11 cellular contexts compared by ENCODE assay signal in genomic region chr9:135478191-135478590, GRCh38. TPM values are rescaled to one million over a fixed set of nuclear protein-coding genes. Genes with fewer than 3 reads are reported as not detected.
DNase-seq lines count a peak whose midpoint lies in the region; ATAC-seq and TF ChIP-seq lines count a peak whose summit lies in the region.
"Had no signal": no experiment of that assay in that cellular context is flagged by ENCODE, and none has a peak within 500 bp of the region (broad histone marks: within the 10 kb centered on the region; RNA-seq: fewer than 3 reads in every experiment).

No MANE protein-coding gene starts in this region.

- no peak overlapping the region for H3K9ac ChIP-seq in mesendoderm (ENCODE audit: low read length)

- no peak overlapping the region for H4K8ac ChIP-seq in mesendoderm (ENCODE audit: low read depth, low read length)

- CTCF ChIA-PET in CD4-positive, alpha-beta T cell (lab: Charles Lee), result no interaction called here

- H3K36me3 ChIP-seq in GM23338 (ENCODE audit: insufficient read depth), result no peaks in the 10 kb centered on the region
- no peaks in the 10 kb centered on the region for H3K36me3 ChIP-seq in ascending aorta
- H3K36me3 ChIP-seq in mesendoderm (ENCODE audit: control insufficient read depth, insufficient read depth, low read length), result peaks cover 2% of the 10 kb centered on the region

- no peak overlapping the region for H2AFZ ChIP-seq in GM23338

- peak overlapping the region; percentile 65; the same call in 1 of the 2 replicates for H3K4me3 ChIP-seq in GM23338
- H3K4me3 ChIP-seq in ascending aorta, result peak overlapping the region in 1 of 2 donors; percentile 8
- no peak overlapping the region for H3K4me3 ChIP-seq in mesendoderm (ENCODE audit: low read length)

- no peak for ATAC-seq in CD4-positive, alpha-beta T cell (ENCODE audit: poor library complexity)
- ATAC-seq in GM23338 (no peak), naive B cell (ENCODE audit: low read depth in 2 of 2) (no peak), HG02623 (IDR thresholded peaks at IDR 0.05; ENCODE audit: unreplicated experiment) (no peak)

- H3K4me3 Mint-ChIP-seq in CD4-positive, alpha-beta T cell, result peak overlapping the region; percentile 95
- H3K4me3 Mint-ChIP-seq in GM23338 (peak overlapping the region; percentile 81), naive B cell (peak overlapping the region; percentile 87 to 95 (median 95))

- H3K9me3 Mint-ChIP-seq in CD4-positive, alpha-beta T cell, result no peaks in the 10 kb centered on the region
- H3K9me3 Mint-ChIP-seq in GM23338 (no peaks in the 10 kb centered on the region), naive B cell (no peaks in the 10 kb centered on the region)

- no peak for DNase-seq in CD4-positive, alpha-beta T cell
- DNase-seq in GM23338 (ENCODE audit: low spot score) (no peak), ascending aorta (ENCODE audit: low spot score in 2 of 2) (no peak), naive B cell (no peak), mesendoderm (no peak), NCI-H187 (lab: John Stamatoyannopoulos, UW) (no peak)
- DNase-seq in NK-92 treated with Interleukin-12 subunit alpha and Interleukin-12 subunit beta, amount 100 ng/mL, for 24 hours (lab: John Stamatoyannopoulos, UW), result no peak
- DNase-seq: activated CD4-positive, alpha-beta T cell treated with anti-CD3 and anti-CD28 coated beads, Interleukin-2, amount 50 U/mL, for 48 hours; Karpas-422 had no signal

- H3K27me3 ChIP-seq in CD4-positive, alpha-beta T cell (ENCODE audit: control insufficient read depth, insufficient read depth, low read length), result peaks cover 36% of the 10 kb centered on the region
- no peaks in the 10 kb centered on the region for H3K27me3 ChIP-seq in GM23338 (ENCODE audit: insufficient read depth)
- no peaks in the 10 kb centered on the region for H3K27me3 ChIP-seq in ascending aorta
- H3K27me3 ChIP-seq in mesendoderm (ENCODE audit: insufficient read depth, low read length, poor library complexity), result no peaks in the 10 kb centered on the region

- no peak overlapping the region for H3K4ac ChIP-seq in mesendoderm (ENCODE audit: low read depth, low read length)

- no peak overlapping the region for H4K5ac ChIP-seq in mesendoderm (ENCODE audit: low read length)

- H3K18ac ChIP-seq in mesendoderm (ENCODE audit: low read length), result no peak overlapping the region

- peaks cover 31% of the 10 kb centered on the region for H3K79me2 ChIP-seq in GM23338 (replicated peaks; ENCODE audit: insufficient read depth)
- peaks cover 3% of the 10 kb centered on the region for H3K79me2 ChIP-seq in mesendoderm (ENCODE audit: control insufficient read depth, insufficient read depth, low read length)

- H3K27ac ChIP-seq in CD4-positive, alpha-beta T cell (ENCODE audit: low read depth, low read length), result no peak overlapping the region
- no peak overlapping the region for H3K27ac ChIP-seq in GM23338 (ENCODE audit: low read depth)
- H3K27ac ChIP-seq in ascending aorta, result peak overlapping the region; percentile 43 to 76
- H3K27ac ChIP-seq in mesendoderm (ENCODE audit: low read depth, low read length), result no peak overlapping the region

- no peak overlapping the region for H3K23ac ChIP-seq in mesendoderm (ENCODE audit: low read length)

- H3K4me1 ChIP-seq in GM23338 (ENCODE audit: insufficient read depth) (peaks cover 10% of the 10 kb centered on the region), ascending aorta (peaks cover 0 to 9% of the 10 kb centered on the region in 2 donors), mesendoderm (ENCODE audit: control insufficient read depth, low read depth, low read length) (no peaks in the 10 kb centered on the region)

- POLR2A ChIA-PET in CD4-positive, alpha-beta T cell (lab: Charles Lee), result interaction anchor here (0.6 kb wide), 1 partner anchor 11 kb away, joined by 3 read pairs; no protein-coding TSS in a partner anchor

- no peak overlapping the region for H2AK5ac ChIP-seq in mesendoderm (ENCODE audit: low read length)

- H2BK120ac ChIP-seq in mesendoderm (ENCODE audit: low read depth, low read length), result no peak overlapping the region

- H3K9me2 ChIP-seq in GM23338 (ENCODE audit: insufficient read depth), result no peaks in the 10 kb centered on the region

- H3K56ac ChIP-seq in mesendoderm (ENCODE audit: low read length), result no peak overlapping the region

- peaks cover 12% of the 10 kb centered on the region; the same call in 1 of the 2 replicates for H3F3A ChIP-seq in GM23338 (replicated peaks; ENCODE audit: low read depth)

- peaks cover 3% of the 10 kb centered on the region for H3K79me1 ChIP-seq in mesendoderm (ENCODE audit: low read length)

- intact Hi-C loops in CD4-positive, alpha-beta T cell (cut with DNase I, micrococcal nuclease), result no loop called here
- intact Hi-C loops in ascending aorta (cut with DNase I), result no loop called here

- peaks cover 50% of the 10 kb centered on the region for H3K27me3 Mint-ChIP-seq in CD4-positive, alpha-beta T cell
- peaks cover 9% of the 10 kb centered on the region for H3K27me3 Mint-ChIP-seq in GM23338 (ENCODE audit: insufficient read depth, low read depth, poor library complexity)
- peaks cover 6 to 33% (median 18%) of the 10 kb centered on the region in 3 donors for H3K27me3 Mint-ChIP-seq in naive B cell

- peaks cover 7% of the 10 kb centered on the region; the same call in 1 of the 2 replicates for H4K20me1 ChIP-seq in GM23338 (replicated peaks; ENCODE audit: insufficient read depth)

- H3K36me3 Mint-ChIP-seq in CD4-positive, alpha-beta T cell (ENCODE audit: low read depth), result no peaks in the 10 kb centered on the region
- peaks cover 2% of the 10 kb centered on the region; the same call in 1 of the 3 replicates for H3K36me3 Mint-ChIP-seq in GM23338 (ENCODE audit: low read depth)
- H3K36me3 Mint-ChIP-seq in naive B cell, result no peaks in the 10 kb centered on the region

- WGBS in mesendoderm (ENCODE audit: extremely low coverage, insufficient coverage, low lambda C conversion rate), result no CpG with 5 or more reads among the region's 10 CpGs

- no peak overlapping the region for H2BK5ac ChIP-seq in mesendoderm (ENCODE audit: low read length)

- no peaks in the 10 kb centered on the region for H3K9me3 ChIP-seq in CD4-positive, alpha-beta T cell (ENCODE audit: control insufficient read depth, low read length)
- no peaks in the 10 kb centered on the region for H3K9me3 ChIP-seq in ascending aorta

- no peak overlapping the region for H2BK15ac ChIP-seq in mesendoderm (replicated peaks; ENCODE audit: low read depth)

- H3K4me2 ChIP-seq in GM23338 (peak overlapping the region; percentile 70; the same call in 1 of the 2 replicates), mesendoderm (ENCODE audit: low read length) (no peak overlapping the region)

- H3K27ac Mint-ChIP-seq in CD4-positive, alpha-beta T cell, result no peak overlapping the region
- H3K27ac Mint-ChIP-seq in GM23338 (no peak overlapping the region), naive B cell (no peak overlapping the region)

- TF ChIP-seq CTCF in CD4-positive, alpha-beta T cell (IDR thresholded peaks at IDR 0.05), result no peak
- no peak for TF ChIP-seq CTCF in GM23338 (conservative IDR thresholded peaks at IDR 0.05; ENCODE audit: low read depth in 2 of 2)
- TF ChIP-seq CTCF in ascending aorta (IDR thresholded peaks at IDR 0.05), result no peak

- H3K4me1 Mint-ChIP-seq in CD4-positive, alpha-beta T cell (ENCODE audit: low read depth), result peaks cover 19% of the 10 kb centered on the region
- H3K4me1 Mint-ChIP-seq in GM23338 (peaks cover 9% of the 10 kb centered on the region), naive B cell (peaks cover 3 to 11% (median 5%) of the 10 kb centered on the region in 3 donors)

TF ChIP-seq in GM23338, 12 proteins besides CTCF, POLR2A, EP300 and RAD21 (continues in another document):
- TF ChIP-seq ZNF331 (CRISPR knock-in tag; IDR thresholded peaks at IDR 0.05; ENCODE audit: low read depth) (no peak), STAT1 (IDR thresholded peaks at IDR 0.05; ENCODE audit: unreplicated experiment) (no peak)

RNA-seq across cellular contexts. Expression of gene PPP1R26, which starts 1.4 kb away (rescaled TPM):
- under 1 TPM; 0.27 to 0.47 TPM for total RNA-seq in CD4-positive, alpha-beta T cell
- total RNA-seq in GM23338 (2014; rRNA removed; shearing (Covaris generic)), result 44.4 and 49.8 TPM in 2 replicates
- polyA plus RNA-seq in GM23338 (2016; fragmentation: Nextera tagmentation; extraction: Ambion mirVana), result 10.7 and 11.4 TPM in 2 replicates
- 25.5 TPM for total RNA-seq in ascending aorta
- polyA plus RNA-seq in naive B cell (ENCODE audit: low read depth in 6 of 6), result under 1 TPM in 3 of 6 donors, not detected in 3; 0.27 to 0.47 (median 0.37) TPM
- polyA plus RNA-seq in mesendoderm (2013, experiment 1 of 2), result 8.3 TPM
- 8.7 TPM for polyA plus RNA-seq in mesendoderm (2013, experiment 2 of 2)

RNA-seq across cellular contexts. Expression of gene MRPS2, which starts 22.3 kb away (rescaled TPM):
- total RNA-seq in CD4-positive, alpha-beta T cell, result 10 to 100 TPM; 20.8 to 23.2 TPM
- total RNA-seq in GM23338 (2014; rRNA removed; shearing (Covaris generic)), result 96.5 and 116 TPM in 2 replicates
- 83.2 and 86.6 TPM in 2 replicates for polyA plus RNA-seq in GM23338 (2016; fragmentation: Nextera tagmentation; extraction: Ambion mirVana)
- 57.3 TPM for total RNA-seq in ascending aorta
- polyA plus RNA-seq in naive B cell (ENCODE audit: low read depth in 6 of 6), result 10 to 100 TPM; 41.5 to 57.9 (median 45.5) TPM
- polyA plus RNA-seq in mesendoderm (2013, experiment 1 of 2), result 151 TPM
- polyA plus RNA-seq in mesendoderm (2013, experiment 2 of 2), result 158 TPM

RNA-seq across cellular contexts. Expression of gene LCN1, which starts 43.0 kb away (rescaled TPM):
- not detected for total RNA-seq in CD4-positive, alpha-beta T cell
- not detected in 2 replicates for total RNA-seq in GM23338 (2014; rRNA removed; shearing (Covaris generic))
- polyA plus RNA-seq in GM23338 (2016; fragmentation: Nextera tagmentation; extraction: Ambion mirVana) (0.27 TPM in 1 of 2 replicates, not detected in the other), naive B cell (ENCODE audit: low read depth in 6 of 6) (not detected)
- not detected for total RNA-seq in ascending aorta
- polyA plus RNA-seq in mesendoderm (2013, experiment 1 of 2), result not detected
- 0.10 TPM for polyA plus RNA-seq in mesendoderm (2013, experiment 2 of 2)
- total RNA-seq: kidney epithelial cell had no signal

Comparison
In these comparisons a context has a peak if more than half of its experiments do, and no peak if none do; other contexts are left out.
1. H3K27ac ChIP-seq: peak in ascending aorta (2 of 2); none in CD4-positive, alpha-beta T cell (single experiment), GM23338 (single experiment) and mesendoderm (single experiment).
2. RNA of gene PPP1R26, which starts 1.4 kb away (total RNA-seq): 44.4 to 49.8 TPM in GM23338 and 25.5 TPM in ascending aorta (single experiment); 0.27 to 0.47 TPM in CD4-positive, alpha-beta T cell; every median in the first group is over 10 times any median in the second.
3. Peak in every context shown above with its lines, with median percentiles within 50 percentile points of each other: H3K4me3 Mint-ChIP-seq.